11 cellular contexts compared by ENCODE assay signal in genomic region chr13:113997845-113998751, GRCh38. TPM values are rescaled to one million over a fixed set of nuclear protein-coding genes. Genes with fewer than 3 reads are reported as not detected.
DNase-seq lines count a peak whose midpoint lies in the region; ATAC-seq and TF ChIP-seq lines count a peak whose summit lies in the region.
"Had no signal": no experiment of that assay in that cellular context is flagged by ENCODE, and none has a peak within 500 bp of the region (broad histone marks: within the 10 kb centered on the region; RNA-seq: fewer than 3 reads in every experiment).

No MANE protein-coding gene starts in this region.

- no peak for ATAC-seq in activated naive CD8-positive, alpha-beta T cell treated with anti-CD3 and anti-CD28 coated beads, Interleukin-2, amount 50 U/mL, for 24 hours
- ATAC-seq in right cardiac atrium = peak; percentile 50 to 56
- peak; percentile 51 for ATAC-seq in stimulated activated effector memory CD8-positive, alpha-beta T cell treated with anti-CD3 and anti-CD28 coated beads, Interleukin-12 subunit alpha, Interleukin-12 subunit beta, amount 100 ng/mL, for 72 hours
- no peak for ATAC-seq in HG02623 (IDR thresholded peaks at IDR 0.05; ENCODE audit: unreplicated experiment)

- H3K27me3 Mint-ChIP-seq in HFFc6 (ENCODE audit: insufficient read depth) = peaks cover 4% of the 10 kb centered on the region
- no peaks in the 10 kb centered on the region for H3K27me3 Mint-ChIP-seq in activated naive CD8-positive, alpha-beta T cell treated with anti-CD3 and anti-CD28 coated beads, Interleukin-2, amount 50 U/mL, for 24 hours

- 56% methylated on average over 29 of the region's 29 CpGs for WGBS in right cardiac atrium

- intact Hi-C loops in right cardiac atrium (cut with DNase I) = no loop called here

- peak overlapping the region; percentile 15 for H3K27ac ChIP-seq in right cardiac atrium (ENCODE audit: low read length)
- H3K27ac ChIP-seq: PC-9 had no signal

- H3K9me3 Mint-ChIP-seq in HFFc6 = no peaks in the 10 kb centered on the region
- H3K9me3 Mint-ChIP-seq in activated naive CD8-positive, alpha-beta T cell treated with anti-CD3 and anti-CD28 coated beads, Interleukin-2, amount 50 U/mL, for 24 hours = no peaks in the 10 kb centered on the region
- H3K9me3 Mint-ChIP-seq in stimulated activated effector memory CD8-positive, alpha-beta T cell treated with anti-CD3 and anti-CD28 coated beads, Interleukin-12 subunit alpha, Interleukin-12 subunit beta, amount 100 ng/mL, for 72 hours = no peaks in the 10 kb centered on the region

- peaks cover 14% of the 10 kb centered on the region for H3K4me1 Mint-ChIP-seq in HFFc6 (ENCODE audit: low read depth)
- H3K4me1 Mint-ChIP-seq in activated naive CD8-positive, alpha-beta T cell treated with anti-CD3 and anti-CD28 coated beads, Interleukin-2, amount 50 U/mL, for 24 hours = peaks cover 2% of the 10 kb centered on the region
- peaks cover 8% of the 10 kb centered on the region for H3K4me1 Mint-ChIP-seq in stimulated activated effector memory CD8-positive, alpha-beta T cell treated with anti-CD3 and anti-CD28 coated beads, Interleukin-12 subunit alpha, Interleukin-12 subunit beta, amount 100 ng/mL, for 72 hours

- peak overlapping the region; percentile 96 for H3K27ac Mint-ChIP-seq in HFFc6
- peak overlapping the region; percentile 7 for H3K27ac Mint-ChIP-seq in activated naive CD8-positive, alpha-beta T cell treated with anti-CD3 and anti-CD28 coated beads, Interleukin-2, amount 50 U/mL, for 24 hours
- peak overlapping the region; percentile 89 for H3K27ac Mint-ChIP-seq in stimulated activated effector memory CD8-positive, alpha-beta T cell treated with anti-CD3 and anti-CD28 coated beads, Interleukin-12 subunit alpha, Interleukin-12 subunit beta, amount 100 ng/mL, for 72 hours

- H3K4me3 ChIP-seq in right cardiac atrium (ENCODE audit: low read length) = no peak overlapping the region
- H3K4me3 ChIP-seq: PC-9 had no signal

- no peak for TF ChIP-seq CTCF in HFFc6 (IDR thresholded peaks at IDR 0.05)

- H3K9me3 ChIP-seq in right cardiac atrium (ENCODE audit: control insufficient read depth, low read length) = no peaks in the 10 kb centered on the region

- H3K27me3 ChIP-seq in right cardiac atrium (ENCODE audit: control insufficient read depth, insufficient read depth) = no peaks in the 10 kb centered on the region

- DNase-seq in HFFc6 (peak; percentile 70), right cardiac atrium (peak; percentile 80 to 89 (median 80)), NCI-H1105 treated with DMSO at 0.1 percent for 48 hours (lab: John Stamatoyannopoulos, UW) (no peak), NCI-H446 (lab: John Stamatoyannopoulos, UW) (no peak)
- no peak for DNase-seq in activated naive CD8-positive, alpha-beta T cell treated with anti-CD3 and anti-CD28 coated beads, Interleukin-2, amount 50 U/mL, for 24 hours
- DNase-seq in stimulated activated effector memory CD8-positive, alpha-beta T cell treated with anti-CD3 and anti-CD28 coated beads, Interleukin-12 subunit alpha, Interleukin-12 subunit beta, amount 100 ng/mL, for 72 hours (ENCODE audit: low spot score in 2 of 2) = no peak
- DNase-seq: KBM-7; stimulated activated naive CD4-positive, alpha-beta T cell treated with Interleukin-2 at 50 U/mL for 16 hours had no signal

- H3K4me3 Mint-ChIP-seq in HFFc6 = peak overlapping the region; percentile 55
- no peak overlapping the region for H3K4me3 Mint-ChIP-seq in activated naive CD8-positive, alpha-beta T cell treated with anti-CD3 and anti-CD28 coated beads, Interleukin-2, amount 50 U/mL, for 24 hours
- H3K4me3 Mint-ChIP-seq in stimulated activated effector memory CD8-positive, alpha-beta T cell treated with anti-CD3 and anti-CD28 coated beads, Interleukin-12 subunit alpha, Interleukin-12 subunit beta, amount 100 ng/mL, for 72 hours = peak overlapping the region; percentile 26

- H3K4me1 ChIP-seq in right cardiac atrium (ENCODE audit: control insufficient read depth, insufficient read depth, low read length) = peaks cover 2% of the 10 kb centered on the region

- H3K36me3 Mint-ChIP-seq in HFFc6 (ENCODE audit: low read depth) = peaks cover 23% of the 10 kb centered on the region
- H3K36me3 Mint-ChIP-seq in activated naive CD8-positive, alpha-beta T cell treated with anti-CD3 and anti-CD28 coated beads, Interleukin-2, amount 50 U/mL, for 24 hours (ENCODE audit: low read depth) = peaks cover 6% of the 10 kb centered on the region
- H3K36me3 Mint-ChIP-seq in stimulated activated effector memory CD8-positive, alpha-beta T cell treated with anti-CD3 and anti-CD28 coated beads, Interleukin-12 subunit alpha, Interleukin-12 subunit beta, amount 100 ng/mL, for 72 hours = peaks cover 65% of the 10 kb centered on the region

RNA-seq across cellular contexts. Expression of gene C13orf46, which starts 24.2 kb away (rescaled TPM):
- total RNA-seq in HFFc6 (2021; fragmentation: NEBNext Ultra II Directional; extraction: Animal tissue kit (Norgen Biotek cat#: 25700)) = 1 to 10 TPM; 1.4 to 2.5 (median 2.0) TPM
- total RNA-seq in right cardiac atrium = under 1 TPM; 0.21 to 0.76 (median 0.38) TPM
- 0.20 TPM for polyA plus RNA-seq in right cardiac atrium
- total RNA-seq: epithelial cell of proximal tubule had no signal

Comparison
In these comparisons a context has a peak if more than half of its experiments do, and no peak if none do; other contexts are left out.
1. DNase-seq: peak in HFFc6 (single experiment) and right cardiac atrium (3 of 3); none in activated naive CD8-positive, alpha-beta T cell treated with anti-CD3 and anti-CD28 coated beads, Interleukin-2, amount 50 U/mL, for 24 hours (single experiment), stimulated activated effector memory CD8-positive, alpha-beta T cell treated with anti-CD3 and anti-CD28 coated beads, Interleukin-12 subunit alpha, Interleukin-12 subunit beta, amount 100 ng/mL, for 72 hours (0 of 2), NCI-H1105 treated with DMSO at 0.1 percent for 48 hours (single experiment) and NCI-H446 (0 of 2).
2. H3K27ac Mint-ChIP-seq: peak in every context shown above with its lines; median percentile 96 in HFFc6; 89 in stimulated activated effector memory CD8-positive, alpha-beta T cell treated with anti-CD3 and anti-CD28 coated beads, Interleukin-12 subunit alpha, Interleukin-12 subunit beta, amount 100 ng/mL, for 72 hours; 7 in activated naive CD8-positive, alpha-beta T cell treated with anti-CD3 and anti-CD28 coated beads, Interleukin-2, amount 50 U/mL, for 24 hours.
3. ATAC-seq: peak in right cardiac atrium (2 of 2) and stimulated activated effector memory CD8-positive, alpha-beta T cell treated with anti-CD3 and anti-CD28 coated beads, Interleukin-12 subunit alpha, Interleukin-12 subunit beta, amount 100 ng/mL, for 72 hours (single experiment); none in activated naive CD8-positive, alpha-beta T cell treated with anti-CD3 and anti-CD28 coated beads, Interleukin-2, amount 50 U/mL, for 24 hours (single experiment) and HG02623 (single experiment).